In genomic region chr11:65388731-65389130, GRCh38 we compare ENCODE assay signal across 2 cellular contexts.
TF ChIP-seq lines count a peak whose summit lies in the region.

No MANE protein-coding gene starts in this region.

TF ChIP-seq in A549, 52 proteins besides CTCF, POLR2A, EP300 and RAD21:
- TF ChIP-seq ZNF302 (CRISPR knock-in tag; IDR thresholded peaks at IDR 0.05) = no peak
- no peak for TF ChIP-seq MAZ (IDR thresholded peaks at IDR 0.05; ENCODE audit: borderline replicate concordance, low read depth, low read length)
- TF ChIP-seq JUNB (IDR thresholded peaks at IDR 0.05) = no peak
- TF ChIP-seq SREBF2 (IDR thresholded peaks at IDR 0.05) = no peak

TF ChIP-seq in GM12878, 131 proteins besides CTCF, POLR2A, EP300 and RAD21:
- TF ChIP-seq GATAD2B (conservative IDR thresholded peaks at IDR 0.05; ENCODE audit: low read depth) (no peak), RUNX3 (IDR thresholded peaks at IDR 0.05; ENCODE audit: low read length) (0 out of 2 replicates have a peak, but pooled peaks have one; percentile 15)
